ENCODE assay signal across 24 cellular contexts in genomic region chr7:28228386-28228785, GRCh38.
"Had no signal": no experiment of that assay in that cellular context is flagged by ENCODE, and none has a peak within 500 bp of the region (broad histone marks: within the 10 kb centered on the region; RNA-seq: fewer than 3 reads in every experiment).

No MANE protein-coding gene starts in this region.

- H3K27ac ChIP-seq: adrenal gland, ascending aorta, pancreas, prostate gland, sigmoid colon, tibial nerve had no signal

- H3K9me3 ChIP-seq: adrenal gland, ascending aorta, pancreas, prostate gland, sigmoid colon, tibial nerve had no signal

- H3K36me3 ChIP-seq: adrenal gland, ascending aorta, pancreas, prostate gland, sigmoid colon, tibial nerve had no signal

- DNase-seq: activated CD4-positive, alpha-beta T cell treated with anti-CD3 and anti-CD28 coated beads for 4 hours; activated CD4-positive, alpha-beta T cell treated with anti-CD3 and anti-CD28 coated beads, Interleukin-2, amount 50 U/mL, for 4 hours; activated CD4-positive, CD25-positive, alpha-beta regulatory T cell; activated CD8-positive, alpha-beta memory T cell treated with anti-CD3 and anti-CD28 coated beads for 24 hours; activated effector memory CD4-positive, alpha-beta T cell treated with Interleukin-2 at 50 U/mL for 16 hours; activated naive CD4-positive, alpha-beta T cell treated with Interleukin-2 at 50 U/mL for 16 hours; adrenal gland; cortex of kidney; glutamatergic neuron; left cardiac atrium; left ventricle myocardium superior; midbrain; naive thymus-derived CD8-positive, alpha-beta T cell; nucleus accumbens; pancreas; retina; sigmoid colon; stimulated activated CD4-positive, alpha-beta T cell treated with anti-CD3 and anti-CD28 coated beads, Interleukin-15, amount 100 ng/mL, for 24 hours; stimulated activated CD4-positive, alpha-beta T cell treated with anti-CD3 and anti-CD28 coated beads, Interleukin-2, amount 100 ng/mL, for 24 hours; stimulated activated naive CD4-positive, alpha-beta T cell had no signal

- H3K27me3 ChIP-seq: adrenal gland, ascending aorta, pancreas, sigmoid colon, tibial nerve had no signal

- FAIRE-seq: keratinocyte, pancreas had no signal

- H3K4me1 ChIP-seq: adrenal gland, ascending aorta, pancreas, prostate gland, sigmoid colon, tibial nerve had no signal

- H3K4me3 ChIP-seq: adrenal gland, ascending aorta, pancreas, prostate gland, sigmoid colon, tibial nerve had no signal
